Comparison of ENCODE assay signal across 18 cellular contexts in genomic region chr17:35521150-35521549, GRCh38. TPM values are rescaled to one million over a fixed set of nuclear protein-coding genes. Genes with fewer than 3 reads are reported as not detected.
DNase-seq lines count a peak whose midpoint lies in the region; ATAC-seq, FAIRE-seq and TF ChIP-seq lines count a peak whose summit lies in the region.
"Had no signal": no experiment of that assay in that cellular context is flagged by ENCODE, and none has a peak within 500 bp of the region (broad histone marks: within the 10 kb centered on the region; RNA-seq: fewer than 3 reads in every experiment).

No MANE protein-coding gene starts in this region.

- no peak for DNase-seq in activated naive CD4-positive, alpha-beta T cell treated with anti-CD3 and anti-CD28 coated beads, Interleukin-2, amount 10 ng/mL, durations not matched to agents 7 days and 5 days
- DNase-seq in activated naive CD4-positive, alpha-beta T cell treated with anti-CD3 and anti-CD28 coated beads, Interleukin-2, amount 50 U/mL, for 16 hours = no peak
- DNase-seq in Peyer's patch = no peak
- DNase-seq in central memory CD8-positive, alpha-beta T cell (ENCODE audit: low spot score in 2 of 2) = no peak
- no peak for DNase-seq in pancreas
- DNase-seq in DMS53 (lab: John Stamatoyannopoulos, UW) = no peak
- DNase-seq: brain microvascular endothelial cell, NCI-H226, SHP77 treated with DMSO at 0.1 percent for 48 hours had no signal

- peaks cover 0 to 7% (median 0%) of the 10 kb centered on the region in 4 donors for H3K4me1 ChIP-seq in Peyer's patch
- no peaks in the 10 kb centered on the region for H3K4me1 ChIP-seq in pancreas
- H3K4me1 ChIP-seq: esophagus muscularis mucosa, HAP-1, neural progenitor cell had no signal

- CTCF ChIA-PET in activated naive CD4-positive, alpha-beta T cell treated with anti-CD3 and anti-CD28 coated beads, Interleukin-2, amount 10 ng/mL, durations not matched to agents 7 days and 5 days (lab: Charles Lee) = interaction anchor here (5.0 kb wide), 1 partner anchor 14 kb away, joined by 26 read pairs; no protein-coding TSS in a partner anchor

- H3K36me3 ChIP-seq in Peyer's patch (no peaks in the 10 kb centered on the region), pancreas (no peaks in the 10 kb centered on the region)
- H3K36me3 ChIP-seq: brain microvascular endothelial cell, esophagus muscularis mucosa, HAP-1, neural progenitor cell had no signal

- TF ChIP-seq CTCF in Peyer's patch (IDR thresholded peaks at IDR 0.05) (no peak), pancreas (IDR thresholded peaks at IDR 0.05) (no peak)

- H3K27me3 ChIP-seq in Peyer's patch (no peaks in the 10 kb centered on the region), pancreas (peaks cover 0 to 16% (median 2%) of the 10 kb centered on the region in 4 donors)

- intact Hi-C loops in pancreas (cut with DNase I) = no loop called here

- H3K4me3 ChIP-seq in Peyer's patch (no peak overlapping the region), pancreas (no peak overlapping the region)
- H3K4me3 ChIP-seq: esophagus muscularis mucosa, HAP-1, neural progenitor cell had no signal

- peak overlapping the region; percentile 31 for H3K4me3 Mint-ChIP-seq in activated naive CD4-positive, alpha-beta T cell treated with anti-CD3 and anti-CD28 coated beads, Interleukin-2, amount 10 ng/mL, durations not matched to agents 7 days and 5 days
- H3K4me3 Mint-ChIP-seq in central memory CD8-positive, alpha-beta T cell = peak overlapping the region; percentile 74
- H3K4me3 Mint-ChIP-seq: dendritic cell treated with granulocyte-macrophage colony-stimulating factor and Interleukin-4, amounts not matched to agents 40 ng/mL and 50 ng/mL, for 4 days; memory B cell; neural progenitor cell had no signal

- WGBS in pancreas, 2 donors = 73 to 88% methylated on average over 1 of the region's 1 CpG

- no peaks in the 10 kb centered on the region for H3K9me3 Mint-ChIP-seq in activated naive CD4-positive, alpha-beta T cell treated with anti-CD3 and anti-CD28 coated beads, Interleukin-2, amount 10 ng/mL, durations not matched to agents 7 days and 5 days
- no peaks in the 10 kb centered on the region for H3K9me3 Mint-ChIP-seq in central memory CD8-positive, alpha-beta T cell
- H3K9me3 Mint-ChIP-seq: dendritic cell treated with granulocyte-macrophage colony-stimulating factor and Interleukin-4, amounts not matched to agents 40 ng/mL and 50 ng/mL, for 4 days had no signal

- H3K36me3 Mint-ChIP-seq in activated naive CD4-positive, alpha-beta T cell treated with anti-CD3 and anti-CD28 coated beads, Interleukin-2, amount 10 ng/mL, durations not matched to agents 7 days and 5 days = peaks cover 84% of the 10 kb centered on the region
- peaks cover 41% of the 10 kb centered on the region for H3K36me3 Mint-ChIP-seq in central memory CD8-positive, alpha-beta T cell (ENCODE audit: insufficient read depth)
- H3K36me3 Mint-ChIP-seq: neural progenitor cell had no signal

- H3K9me3 ChIP-seq in Peyer's patch (no peaks in the 10 kb centered on the region), pancreas (no peaks in the 10 kb centered on the region)
- H3K9me3 ChIP-seq: esophagus muscularis mucosa, HAP-1 had no signal

- no peak for FAIRE-seq in pancreas (lab: Jason Lieb, UNC)
- FAIRE-seq: D721Med had no signal

- TF ChIP-seq POLR2A in Peyer's patch (IDR thresholded peaks at IDR 0.05) = no peak

- ATAC-seq in central memory CD8-positive, alpha-beta T cell (replicated peaks; ENCODE audit: extremely low read depth, poor library complexity, severe bottlenecking) = peak; percentile 38
- ATAC-seq in GM19324 (IDR thresholded peaks at IDR 0.05; ENCODE audit: low FRiP score, unreplicated experiment) (no peak), pancreas (no peak), HG03439 (IDR thresholded peaks at IDR 0.05; ENCODE audit: unreplicated experiment) (no peak)

- H3K27ac ChIP-seq in Peyer's patch (peak overlapping the region; percentile 18 to 62 (median 50)), pancreas (no peak overlapping the region)
- H3K27ac ChIP-seq: brain microvascular endothelial cell, esophagus muscularis mucosa, neural progenitor cell had no signal

- H3K27ac Mint-ChIP-seq in activated naive CD4-positive, alpha-beta T cell treated with anti-CD3 and anti-CD28 coated beads, Interleukin-2, amount 10 ng/mL, durations not matched to agents 7 days and 5 days = peak overlapping the region; percentile 83
- H3K27ac Mint-ChIP-seq in central memory CD8-positive, alpha-beta T cell (ENCODE audit: low read depth) = peak overlapping the region; percentile 94
- H3K27ac Mint-ChIP-seq: dendritic cell treated with granulocyte-macrophage colony-stimulating factor and Interleukin-4, amounts not matched to agents 40 ng/mL and 50 ng/mL, for 4 days; memory B cell; neural progenitor cell had no signal

- H3K27me3 Mint-ChIP-seq in activated naive CD4-positive, alpha-beta T cell treated with anti-CD3 and anti-CD28 coated beads, Interleukin-2, amount 10 ng/mL, durations not matched to agents 7 days and 5 days = no peaks in the 10 kb centered on the region
- H3K27me3 Mint-ChIP-seq in central memory CD8-positive, alpha-beta T cell = no peaks in the 10 kb centered on the region

- H3K4me1 Mint-ChIP-seq in activated naive CD4-positive, alpha-beta T cell treated with anti-CD3 and anti-CD28 coated beads, Interleukin-2, amount 10 ng/mL, durations not matched to agents 7 days and 5 days = peaks cover 96% of the 10 kb centered on the region
- H3K4me1 Mint-ChIP-seq in central memory CD8-positive, alpha-beta T cell = peaks cover 91% of the 10 kb centered on the region
- H3K4me1 Mint-ChIP-seq: memory B cell, neural progenitor cell had no signal

RNA-seq across cellular contexts. Expression of gene SLFN12L, which starts 16.3 kb away (rescaled TPM):
- total RNA-seq in Peyer's patch (10 to 100 TPM in 1 of 4 donors, 1 to 10 TPM in 3; 5.3 to 17.3 (median 5.6) TPM), pancreas (under 1 TPM; 0.08 to 0.95 (median 0.38) TPM)
- under 1 TPM in 1 of 2 donors, not detected in 1; 0.19 TPM for polyA plus RNA-seq in pancreas

RNA-seq across cellular contexts. Expression of gene SLFN14, which starts 39.5 kb away (rescaled TPM):
- total RNA-seq in Peyer's patch (not detected), pancreas (not detected)
- polyA plus RNA-seq in pancreas = not detected
- total RNA-seq: esophagus muscularis mucosa, subcutaneous adipose tissue had no signal

RNA-seq across cellular contexts. Expression of gene PEX12, which starts 57.2 kb away (rescaled TPM):
- total RNA-seq in Peyer's patch (1 to 10 TPM; 2.5 to 7.9 (median 4.5) TPM), pancreas (1 to 10 TPM; 2.0 to 3.5 (median 2.4) TPM)
- polyA plus RNA-seq in pancreas = 1 to 10 TPM; 1.1 to 2.3 TPM

Comparison
In these comparisons a context has a peak if more than half of its experiments do, and no peak if none do; other contexts are left out.
1. H3K27ac ChIP-seq: peak in Peyer's patch (4 of 4); none in pancreas (0 of 4).